In the genomic region with DNA sequence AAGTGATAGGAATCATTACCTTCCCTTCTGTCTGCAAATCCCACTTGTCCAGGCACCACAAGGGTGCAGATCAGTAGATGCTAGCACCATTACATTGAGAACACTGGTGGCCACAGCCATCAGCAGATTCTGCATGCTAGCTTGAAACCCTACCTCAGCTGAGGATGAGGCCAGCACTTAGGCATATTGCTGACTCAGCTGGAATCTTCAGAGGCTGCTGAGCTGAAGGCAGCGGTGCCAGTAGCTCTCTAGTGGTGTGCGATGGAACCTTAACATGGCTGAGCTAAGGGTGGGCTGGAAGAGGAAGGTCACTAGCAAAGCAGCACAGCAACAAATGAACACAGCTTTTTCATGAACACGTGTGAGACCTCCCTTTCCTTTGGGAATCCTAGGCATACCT, we compare ENCODE assay signal across 22 cellular contexts. TPM values are rescaled to one million over a fixed set of nuclear protein-coding genes. Genes with fewer than 3 reads are reported as not detected.
"Had no signal": no experiment of that assay in that cellular context is flagged by ENCODE, and none has a peak within 500 bp of the region (broad histone marks: within the 10 kb centered on the region; RNA-seq: fewer than 3 reads in every experiment).

No MANE protein-coding gene starts in this region.

- H3K9me3 ChIP-seq: gastrocnemius medialis, pancreas, thoracic aorta had no signal

- H3K9me3 Mint-ChIP-seq: central memory CD8-positive, alpha-beta T cell; stimulated activated memory B cell treated with anti-CD40 and anti-IgM and Interleukin-4, amounts not matched to agents 10 μg/mL and 1 μg/mL and 100 μg/mL, for 72 hours had no signal

- H3K4me1 Mint-ChIP-seq: central memory CD8-positive, alpha-beta T cell; naive thymus-derived CD8-positive, alpha-beta T cell; stimulated activated memory B cell treated with anti-CD40 and anti-IgM and Interleukin-4, amounts not matched to agents 10 μg/mL and 1 μg/mL and 100 μg/mL, for 72 hours had no signal

- H3K27ac ChIP-seq: brain microvascular endothelial cell, coronary artery, gastrocnemius medialis, pancreas, thoracic aorta had no signal

- H3K27me3 ChIP-seq: brain microvascular endothelial cell, gastrocnemius medialis, pancreas had no signal

- DNase-seq: activated CD4-positive, alpha-beta T cell treated with anti-CD3 and anti-CD28 coated beads for 1 hour; activated CD8-positive, alpha-beta memory T cell treated with anti-CD3 and anti-CD28 coated beads for 24 hours; activated effector memory CD4-positive, alpha-beta T cell treated with anti-CD3 and anti-CD28 coated beads, Interleukin-2, amount 50 U/mL, for 16 hours; activated naive CD4-positive, alpha-beta T cell treated with anti-CD3 and anti-CD28 coated beads, Interleukin-2, amount 50 U/mL, for 16 hours; activated T-cell treated with anti-CD3 and anti-CD28 coated beads, Interleukin-2, amount 50 U/mL, for 72 hours; aorta; brain microvascular endothelial cell; gastrocnemius medialis; head of caudate nucleus; mesenchymal stem cell; naive thymus-derived CD8-positive, alpha-beta T cell; pancreas; stimulated activated CD4-positive, alpha-beta T cell treated with anti-CD3 and anti-CD28 coated beads, Interleukin-4, amount 100 ng/mL, for 24 hours; T-helper 1 cell; T1000 had no signal

- FAIRE-seq: endometrium, pancreas had no signal

- H3K4me3 ChIP-seq: coronary artery, gastrocnemius medialis, pancreas, smooth muscle cell, thoracic aorta had no signal

- H3K4me2 ChIP-seq: smooth muscle cell had no signal

- H3K4me1 ChIP-seq: gastrocnemius medialis, pancreas had no signal

- H3K36me3 ChIP-seq: brain microvascular endothelial cell, gastrocnemius medialis, pancreas, thoracic aorta had no signal

- H3K4me3 Mint-ChIP-seq: activated T-cell treated with anti-CD3 and anti-CD28 coated beads, Interleukin-2, amount 50 U/mL, for 72 hours; central memory CD8-positive, alpha-beta T cell; naive thymus-derived CD8-positive, alpha-beta T cell; stimulated activated memory B cell treated with anti-CD40 and anti-IgM and Interleukin-4, amounts not matched to agents 10 μg/mL and 1 μg/mL and 100 μg/mL, for 72 hours had no signal

- H3K36me3 Mint-ChIP-seq: stimulated activated memory B cell treated with anti-CD40 and anti-IgM and Interleukin-4, amounts not matched to agents 10 μg/mL and 1 μg/mL and 100 μg/mL, for 72 hours had no signal

- H3K27ac Mint-ChIP-seq: activated T-cell treated with anti-CD3 and anti-CD28 coated beads, Interleukin-2, amount 50 U/mL, for 72 hours; stimulated activated memory B cell treated with anti-CD40 and anti-IgM and Interleukin-4, amounts not matched to agents 10 μg/mL and 1 μg/mL and 100 μg/mL, for 72 hours had no signal

- ATAC-seq: gastrocnemius medialis; naive thymus-derived CD8-positive, alpha-beta T cell; pancreas; stimulated activated memory B cell treated with anti-CD40 and anti-IgM and Interleukin-4, amounts not matched to agents 10 μg/mL and 1 μg/mL and 100 μg/mL, for 72 hours had no signal

RNA-seq across cellular contexts. Expression of a gene that starts 19.0 kb away (rescaled TPM):
- total RNA-seq: naive thymus-derived CD8-positive, alpha-beta T cell; pulmonary artery endothelial cell; smooth muscle cell had no signal
- polyA plus RNA-seq: naive thymus-derived CD8-positive, alpha-beta T cell; smooth muscle cell had no signal
